ENCODE assay signal across 8 cellular contexts in the genomic region with DNA sequence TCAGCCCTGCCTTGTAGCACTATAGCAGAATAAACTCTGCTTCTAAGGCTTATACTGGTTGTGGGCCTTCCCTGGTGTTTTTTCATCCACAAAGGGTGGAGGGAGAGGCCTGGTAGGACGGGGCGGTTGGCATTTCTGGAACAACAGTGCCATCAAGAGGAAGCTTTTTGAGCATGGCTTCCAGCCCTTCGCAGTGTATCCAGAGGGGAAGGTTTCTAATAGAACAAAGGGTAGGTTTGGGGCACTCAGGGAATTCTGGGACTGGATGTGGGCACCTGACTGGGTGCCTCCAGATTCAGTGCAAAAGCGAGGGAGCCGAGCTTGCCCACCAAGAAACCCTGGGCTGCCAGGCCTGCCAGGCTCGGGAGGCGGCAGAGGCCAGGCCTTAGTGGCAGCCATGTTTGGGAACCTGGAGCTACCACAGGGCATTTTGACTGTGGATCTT.
DNase-seq lines count a peak whose midpoint lies in the region; ATAC-seq, FAIRE-seq and TF ChIP-seq lines count a peak whose summit lies in the region.

No MANE protein-coding gene starts in this region.

- CTCF ChIA-PET in endothelial cell of umbilical vein (lab: Charles Lee) = no interaction called here

- H3K79me2 ChIP-seq in endothelial cell of umbilical vein (ENCODE audit: control insufficient read depth, insufficient read depth, low read length) = no peaks in the 10 kb centered on the region

- no peaks in the 10 kb centered on the region for H3K27me3 ChIP-seq in endothelial cell of umbilical vein (ENCODE audit: control insufficient read depth in 2 of 2, insufficient read depth in 2 of 2, low read length in 2 of 2)
- no peaks in the 10 kb centered on the region for H3K27me3 ChIP-seq in pancreas

- no peak overlapping the region for H2AFZ ChIP-seq in endothelial cell of umbilical vein (ENCODE audit: low read depth, low read length)

- 29 to 51% methylated on average over 7 of the region's 7 CpGs for WGBS in pancreas, 2 donors

- TF ChIP-seq POLR2A in endothelial cell of umbilical vein (IDR thresholded peaks at IDR 0.05; ENCODE audit: low read depth, low read length) = no peak

- no peak for FAIRE-seq in endothelial cell of umbilical vein (lab: Jason Lieb, UNC)
- peak; percentile 29 for FAIRE-seq in pancreas (lab: Jason Lieb, UNC)

- DNase-seq in COR-L47 (lab: John Stamatoyannopoulos, UW) = peak; percentile 38
- peak; percentile 73 for DNase-seq in NOMO-1 treated with DMSO at 0.1 percent for 48 hours (lab: John Stamatoyannopoulos, UW; ENCODE audit: unreplicated experiment)
- peak; percentile 0 for DNase-seq in endothelial cell of umbilical vein (ENCODE audit: low read depth, low spot score)
- DNase-seq in pancreas = peak; percentile 71 to 94 (median 77)
- DNase-seq in AML-193 (lab: John Stamatoyannopoulos, UW) = no peak
- DNase-seq in H4 (ENCODE audit: low spot score) = no peak

- no peaks in the 10 kb centered on the region for H4K20me1 ChIP-seq in endothelial cell of umbilical vein (replicated peaks; ENCODE audit: control insufficient read depth, extremely low read depth, insufficient read depth, low read length)

- H3K27ac ChIP-seq in endothelial cell of umbilical vein (ENCODE audit: insufficient read depth, low read depth, low read length) = no peak overlapping the region
- peak overlapping the region in 1 of 4 donors; percentile 51 for H3K27ac ChIP-seq in pancreas

- BruUV-seq in endothelial cell of umbilical vein (replicated peaks; lab: Mats Ljungman, UMichigan) = no TSS peak

- no peak overlapping the region for H3K9ac ChIP-seq in endothelial cell of umbilical vein (replicated peaks; ENCODE audit: extremely low read depth, insufficient read depth, low read length)

- POLR2A ChIA-PET in endothelial cell of umbilical vein (lab: Charles Lee) = interaction anchor here (0.6 kb wide), 1 partner anchor 1192 kb away, joined by 11 read pairs; no protein-coding TSS in a partner anchor

- no peak for TF ChIP-seq CTCF in endothelial cell of umbilical vein (IDR thresholded peaks at IDR 0.05; ENCODE audit: extremely low read depth in 1 of 2, insufficient read depth in 1 of 2, low read depth in 1 of 2, low read length in 2 of 2)
- TF ChIP-seq CTCF in pancreas (IDR thresholded peaks at IDR 0.05) = peak in 3 of 4 donors; percentile 39 to 50 (median 47)

- H3K4me2 ChIP-seq in endothelial cell of umbilical vein (ENCODE audit: insufficient read depth, low read length) = no peak overlapping the region

- H3K36me3 ChIP-seq in endothelial cell of umbilical vein (ENCODE audit: control insufficient read depth in 2 of 2, extremely low read depth in 1 of 2, insufficient read depth in 2 of 2, low read length in 2 of 2) (no peaks in the 10 kb centered on the region), pancreas (no peaks in the 10 kb centered on the region)

- no peaks in the 10 kb centered on the region for H3K9me1 ChIP-seq in endothelial cell of umbilical vein (replicated peaks; ENCODE audit: control insufficient read depth, extremely low read depth, insufficient read depth, low read length)

- H3K4me3 ChIP-seq in endothelial cell of umbilical vein (replicated peaks in 1 of 3; ENCODE audit: insufficient read depth in 1 of 3, low read depth in 1 of 3, low read length in 3 of 3) (no peak overlapping the region), pancreas (peak overlapping the region in 1 of 4 donors; percentile 33)

- no peaks in the 10 kb centered on the region for H3K9me3 ChIP-seq in endothelial cell of umbilical vein (replicated peaks; ENCODE audit: control insufficient read depth, insufficient read depth, low read length)
- H3K9me3 ChIP-seq in pancreas = no peaks in the 10 kb centered on the region

- dilution Hi-C loops in endothelial cell of umbilical vein (cut with MboI; ENCODE audit: extremely low pct_ligation_motif_present, low sequenced_read_pairs) = no loop called here

- H3K4me1 ChIP-seq in endothelial cell of umbilical vein (ENCODE audit: control insufficient read depth, extremely low read depth, insufficient read depth, low read length) (no peaks in the 10 kb centered on the region), pancreas (peaks cover 0 to 5% (median 0%) of the 10 kb centered on the region in 3 donors)

- intact Hi-C loops in endothelial cell of umbilical vein (cut with micrococcal nuclease) (no loop called here), pancreas (cut with DNase I) (no loop called here)

- ATAC-seq in GM19328 (IDR thresholded peaks at IDR 0.05; ENCODE audit: unreplicated experiment) = peak; percentile 71
- peak; percentile 62 for ATAC-seq in HG03460 (IDR thresholded peaks at IDR 0.05; ENCODE audit: unreplicated experiment)
- ATAC-seq in pancreas = peak; percentile 99

TF ChIP-seq in endothelial cell of umbilical vein, 7 proteins besides CTCF, POLR2A, EP300 and RAD21:
- TF ChIP-seq MYC (IDR thresholded peaks at IDR 0.05; ENCODE audit: low read depth, low read length) (no peak), JUN (IDR thresholded peaks at IDR 0.05; ENCODE audit: borderline replicate concordance, insufficient read depth, insufficient read length, low read depth) (no peak)
TF ChIP-seq in endothelial cell of umbilical vein: peak in this region for 0.

Comparison
In these comparisons a context has a peak if more than half of its experiments do, and no peak if none do; other contexts are left out.
1. DNase-seq: peak in COR-L47 (single experiment), NOMO-1 treated with DMSO at 0.1 percent for 48 hours (single experiment), endothelial cell of umbilical vein (single experiment) and pancreas (6 of 6); none in AML-193 (0 of 2) and H4 (single experiment).
2. CTCF ChIP-seq: peak in pancreas (3 of 4); none in endothelial cell of umbilical vein (0 of 2).
3. Peak in every context shown above with its lines, with median percentiles within 50 percentile points of each other: ATAC-seq.